9 cellular contexts compared by ENCODE assay signal in the genomic region with DNA sequence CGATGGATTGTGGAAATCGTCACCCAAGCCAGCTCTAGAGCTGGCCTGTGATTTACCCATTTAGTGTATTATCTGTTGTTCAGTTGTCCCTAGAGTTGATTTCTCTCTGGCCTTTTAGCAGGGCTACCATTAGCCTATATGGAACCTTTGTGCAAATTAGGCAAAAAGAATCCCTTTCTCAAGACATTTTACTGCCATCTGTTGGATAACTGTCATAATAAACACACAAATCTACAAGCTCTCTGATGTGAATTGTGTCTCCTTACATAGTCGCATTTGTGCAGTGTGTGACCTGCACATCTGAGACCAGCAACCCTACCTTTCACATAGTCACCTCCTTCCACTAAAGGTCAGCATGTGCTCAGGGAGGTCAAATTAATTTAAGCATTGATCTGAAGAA. TPM values are rescaled to one million over a fixed set of nuclear protein-coding genes. Genes with fewer than 3 reads are reported as not detected.
DNase-seq lines count a peak whose midpoint lies in the region; ATAC-seq and TF ChIP-seq lines count a peak whose summit lies in the region.
"Had no signal": no experiment of that assay in that cellular context is flagged by ENCODE, and none has a peak within 500 bp of the region (broad histone marks: within the 10 kb centered on the region; RNA-seq: fewer than 3 reads in every experiment).

No MANE protein-coding gene starts in this region.

- no peak overlapping the region for H3K27ac ChIP-seq in C4-2B
- H3K27ac ChIP-seq in foreskin keratinocyte = no peak overlapping the region

- TF ChIP-seq POLR2A in erythroblast (IDR thresholded peaks at IDR 0.05; ENCODE audit: low read length) = no peak

- DNase-seq in HCEC 1CT (peak; percentile 21), RPMI8226 (peak; percentile 11), foreskin keratinocyte (peak in 1 of 2 donors; percentile 27), ecto neural progenitor cell (ENCODE audit: low spot score) (no peak), erythroblast (lab: John Stamatoyannopoulos, UW) (no peak)
- no peak for DNase-seq in activated CD4-positive, alpha-beta T cell treated with anti-CD3 and anti-CD28 coated beads, Interleukin-2, amount 50 U/mL, for 1 hour

- TF ChIP-seq CTCF in C4-2B (conservative IDR thresholded peaks at IDR 0.05) (peak; percentile 25), foreskin keratinocyte (conservative IDR thresholded peaks at IDR 0.05) (peak; percentile 53)

- no peak for ATAC-seq in foreskin keratinocyte
- ATAC-seq in GM21390 (IDR thresholded peaks at IDR 0.05; ENCODE audit: unreplicated experiment) = no peak

- peaks cover 4% of the 10 kb centered on the region for H3K27me3 ChIP-seq in foreskin keratinocyte

- no peaks in the 10 kb centered on the region for H3K4me1 ChIP-seq in foreskin keratinocyte

RNA-seq across cellular contexts. Expression of a gene that starts 34.0 kb away (rescaled TPM):
- not detected in 2 replicates for total RNA-seq in foreskin keratinocyte
- polyA plus RNA-seq in foreskin keratinocyte = not detected in 2 replicates
- total RNA-seq: T-helper 1 cell treated with Interleukin-12 subunit alpha and Interleukin-12 subunit beta and Interleukin-4 antibody, amounts not matched to agents 30 ng/mL and 1 ng/mL, for 36 hours had no signal

Comparison
In these comparisons a context has a peak if more than half of its experiments do, and no peak if none do; other contexts are left out.
1. DNase-seq: peak in HCEC 1CT (single experiment) and RPMI8226 (single experiment); none in ecto neural progenitor cell (single experiment), erythroblast (0 of 2) and activated CD4-positive, alpha-beta T cell treated with anti-CD3 and anti-CD28 coated beads, Interleukin-2, amount 50 U/mL, for 1 hour (single experiment).